In genomic region chr2:28333606-28334526, GRCh38 we compare ENCODE assay signal across 1 cellular context.
TF ChIP-seq lines count a peak whose summit lies in the region.

No MANE protein-coding gene starts in this region.

TF ChIP-seq in HEK293, 187 proteins besides CTCF, POLR2A, EP300 and RAD21 (continued from another document):
- peak; percentile 92 for TF ChIP-seq ZNF692 (tag by site-specific recombination; IDR thresholded peaks at IDR 0.05)
